1 cellular context compared by ENCODE assay signal in genomic region chr10:66284621-66285020, GRCh38.
TF ChIP-seq lines count a peak whose summit lies in the region.

No MANE protein-coding gene starts in this region.

TF ChIP-seq in HepG2, 621 proteins besides CTCF, POLR2A, EP300 and RAD21:
- no peak for TF ChIP-seq IRF9 (CRISPR knock-in tag; IDR thresholded peaks at IDR 0.05; ENCODE audit: borderline replicate concordance)
- peak; percentile 89 to 96 for TF ChIP-seq MAFK (conservative IDR thresholded peaks at IDR 0.05 in 1 of 2, IDR thresholded peaks at IDR 0.05 in 1 of 2; ENCODE audit: low read length in 2 of 2)
- TF ChIP-seq MAFF (IDR thresholded peaks at IDR 0.05; ENCODE audit: low read depth, low read length), result peak; percentile 93
